1 cellular context compared by ENCODE assay signal in the genomic region with DNA sequence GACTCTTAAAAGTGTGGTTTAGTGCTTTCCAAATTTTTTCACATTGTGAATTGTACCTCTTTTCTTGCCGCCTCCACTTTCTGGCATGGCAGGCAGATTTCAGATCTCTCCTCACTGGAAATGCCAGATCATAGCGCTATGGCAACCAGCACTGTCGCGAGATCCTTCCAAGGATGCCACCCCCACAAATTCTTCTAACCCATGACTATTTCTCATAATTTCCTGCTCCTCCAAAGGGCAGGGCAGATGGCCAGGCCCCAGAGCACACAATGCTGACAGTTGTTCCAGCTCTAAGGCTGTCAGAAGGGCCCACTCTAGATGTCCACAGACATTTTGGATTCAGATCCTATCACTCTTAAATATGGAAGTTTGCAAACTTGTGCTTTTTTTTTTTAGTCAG.
TF ChIP-seq lines count a peak whose summit lies in the region.

No MANE protein-coding gene starts in this region.

TF ChIP-seq in SK-N-SH, 30 proteins besides CTCF, POLR2A, EP300 and RAD21 (continued from another document):
- TF ChIP-seq PBX3 (IDR thresholded peaks at IDR 0.05): no peak
